Comparison of ENCODE assay signal across 8 cellular contexts in genomic region chr12:124379938-124380754, GRCh38.
A peak's percentile ranks its signal among the peaks of the same experiment; 100 is the strongest.
DNase-seq lines count a peak whose midpoint lies in the region; ATAC-seq and TF ChIP-seq lines count a peak whose summit lies in the region.

No MANE protein-coding gene starts in this region.

- BruUV-seq in MCF 10A (replicated peaks; lab: Mats Ljungman, UMichigan): no TSS peak

- no peaks in the 10 kb centered on the region for H3K27me3 Mint-ChIP-seq in MCF 10A (ENCODE audit: insufficient read depth, unreplicated experiment)

- POLR2A ChIA-PET in MCF 10A (lab: Yijun Ruan, JAX): no interaction called here

- ATAC-seq in GM21717 (IDR thresholded peaks at IDR 0.05; ENCODE audit: unreplicated experiment): no peak
- no peak for ATAC-seq in GM19452 (IDR thresholded peaks at IDR 0.05; ENCODE audit: unreplicated experiment)
- ATAC-seq in HG03175 (IDR thresholded peaks at IDR 0.05; ENCODE audit: unreplicated experiment): no peak
- no peak for ATAC-seq in GM21515 (IDR thresholded peaks at IDR 0.05; ENCODE audit: unreplicated experiment)

- DNase-seq in HS-5 (ENCODE audit: low read depth) (peak; percentile 79), MCF 10A (ENCODE audit: unreplicated experiment) (peak; percentile 75), left kidney (ENCODE audit: low read depth, low spot score) (peak; percentile 71), stromal cell of bone marrow (ENCODE audit: low read depth) (peak; percentile 90)

- H3K4me3 Mint-ChIP-seq in MCF 10A (ENCODE audit: unreplicated experiment): no peak overlapping the region

- CTCF ChIA-PET in MCF 10A (lab: Yijun Ruan, JAX): interaction anchor here (1.0 to 2.2 kb wide), 2 partner anchors 14 to 387 kb away, joined by 3 to 9 read pairs; no protein-coding TSS in a partner anchor

- peaks cover 64% of the 10 kb centered on the region for H3K36me3 Mint-ChIP-seq in MCF 10A (ENCODE audit: insufficient read depth, unreplicated experiment)

- TF ChIP-seq CTCF in MCF 10A (IDR thresholded peaks at IDR 0.05; ENCODE audit: unreplicated experiment): no peak

- H3K4me1 Mint-ChIP-seq in MCF 10A (ENCODE audit: insufficient read depth, unreplicated experiment): peaks cover 15% of the 10 kb centered on the region

- intact Hi-C loops in MCF 10A (cut with micrococcal nuclease): loop anchor here (10.0 kb wide), 3 partner anchors 135 to 385 kb away; no protein-coding TSS in a partner anchor

- H3K9me3 Mint-ChIP-seq in MCF 10A (ENCODE audit: unreplicated experiment): no peaks in the 10 kb centered on the region

- H3K27ac Mint-ChIP-seq in MCF 10A (ENCODE audit: low read depth, unreplicated experiment): no peak overlapping the region
